ENCODE assay signal across 14 cellular contexts in the genomic region with DNA sequence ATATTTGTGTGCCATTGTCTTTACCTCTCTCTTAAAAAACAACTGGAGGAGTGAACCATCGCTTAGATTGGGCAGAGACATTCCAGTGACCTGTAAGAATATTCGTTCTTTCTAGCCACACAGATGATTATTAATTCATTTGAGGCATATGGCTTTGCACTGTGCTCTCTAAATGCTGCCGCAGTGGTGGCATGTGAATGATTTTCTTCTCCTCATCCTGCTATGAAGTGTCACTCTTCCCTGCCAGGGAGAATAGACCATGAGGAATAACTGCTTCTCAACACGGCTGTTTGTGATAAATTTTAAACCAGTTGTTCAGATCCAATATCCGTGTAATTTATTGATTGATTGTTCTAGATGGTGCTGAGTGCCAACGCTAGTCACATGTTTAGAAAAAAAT.
"Had no signal": no experiment of that assay in that cellular context is flagged by ENCODE, and none has a peak within 500 bp of the region (broad histone marks: within the 10 kb centered on the region; RNA-seq: fewer than 3 reads in every experiment).

No MANE protein-coding gene starts in this region.

- H3K27ac ChIP-seq: RWPE1, SJSA1, SK-N-MC had no signal

- H3K4me3 ChIP-seq: MG63, SJSA1, SK-N-MC had no signal

- ATAC-seq: Panc1 had no signal

- DNase-seq: MG63, NCI-H1092 treated with DMSO at 0.1 percent for 48 hours, NCI-H1436, NCI-H187 treated with DMSO at 0.1 percent for 48 hours, NCI-H2029 treated with DMSO at 0.1 percent for 48 hours, NCI-H2227 treated with DMSO at 0.1 percent for 48 hours, NCI-H524, NCI-H526 treated with DMSO at 0.1 percent for 48 hours, NCI-H748 treated with DMSO at 0.1 percent for 48 hours, SIG-M5 had no signal

- H3K27me3 ChIP-seq: MG63, SJSA1 had no signal

- H3K36me3 ChIP-seq: MG63, SJSA1 had no signal

- H3K9me3 ChIP-seq: MG63, SJSA1 had no signal

- H3K4me1 ChIP-seq: SJSA1 had no signal
